Comparison of ENCODE assay signal across 28 cellular contexts in the genomic region with DNA sequence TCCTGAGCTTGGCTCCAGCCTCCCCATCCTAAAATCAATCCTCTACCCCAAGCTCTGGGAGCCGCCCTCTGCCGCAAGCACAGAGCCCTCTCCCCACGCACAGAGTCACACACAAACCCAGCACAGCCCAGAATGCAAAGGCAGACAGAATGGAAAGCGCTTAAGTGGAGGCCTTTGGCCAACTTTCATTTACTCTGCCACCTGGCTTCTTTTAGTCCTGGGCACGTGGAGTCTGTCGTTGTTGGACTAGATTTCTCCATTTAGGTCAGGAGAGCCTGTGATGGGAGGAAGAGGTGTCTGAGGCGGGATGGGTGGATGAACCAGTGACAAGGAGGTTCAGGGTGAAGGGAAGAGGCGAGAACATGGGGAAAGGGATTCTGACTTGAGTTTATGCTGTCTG.
"Had no signal": no experiment of that assay in that cellular context is flagged by ENCODE, and none has a peak within 500 bp of the region (broad histone marks: within the 10 kb centered on the region; RNA-seq: fewer than 3 reads in every experiment).

No MANE protein-coding gene starts in this region.

- H3K36me3 Mint-ChIP-seq: activated naive CD8-positive, alpha-beta T cell treated with anti-CD3 and anti-CD28 coated beads, Interleukin-2, amount 10 ng/mL, durations not matched to agents 7 days and 5 days; immature natural killer cell; naive thymus-derived CD4-positive, alpha-beta T cell; stimulated activated memory B cell treated with anti-CD40 and anti-IgM and Interleukin-4, amounts not matched to agents 10 μg/mL and 1 μg/mL and 100 μg/mL, for 72 hours; type B pancreatic cell had no signal

- H3K27ac Mint-ChIP-seq: activated B cell treated with CpG ODN at 0.5 μM for 24 hours; activated CD4-positive, alpha-beta T cell treated with anti-CD3 and anti-CD28 coated beads for 36 hours; activated naive CD4-positive, alpha-beta T cell treated with anti-CD3 and anti-CD28 coated beads for 36 hours; activated naive CD8-positive, alpha-beta T cell treated with anti-CD3 and anti-CD28 coated beads, Interleukin-2, amount 10 ng/mL, durations not matched to agents 7 days and 5 days; activated T-cell treated with anti-CD3 and anti-CD28 coated beads, Interleukin-2, amount 50 U/mL, for 24 hours; activated T-helper 17 cell treated with anti-CD3 and anti-CD28 coated beads, Interleukin-2, amount 50 U/mL, for 72 hours; immature natural killer cell; naive thymus-derived CD4-positive, alpha-beta T cell; progenitor cell of endocrine pancreas; stimulated activated memory B cell treated with anti-CD40 and anti-IgM and Interleukin-4, amounts not matched to agents 10 μg/mL and 1 μg/mL and 100 μg/mL, for 72 hours; T-helper 17 cell; type B pancreatic cell had no signal

- H3K27ac ChIP-seq: body of pancreas, left ventricle myocardium inferior, sigmoid colon, thoracic aorta, vagina had no signal

- H3K4me3 ChIP-seq: body of pancreas, left ventricle myocardium inferior, sigmoid colon, smooth muscle cell, thoracic aorta, vagina had no signal

- DNase-seq: activated B cell treated with CpG ODN at 0.5 μM for 24 hours; activated CD4-positive, alpha-beta T cell treated with anti-CD3 and anti-CD28 coated beads for 36 hours; activated CD4-positive, alpha-beta T cell treated with anti-CD3 and anti-CD28 coated beads, Interleukin-2, amount 50 U/mL, for 4 hours; activated CD8-positive, alpha-beta memory T cell treated with anti-CD3 and anti-CD28 coated beads for 24 hours; activated CD8-positive, alpha-beta memory T cell treated with anti-CD3 and anti-CD28 coated beads, Interleukin-2, amount 50 U/mL, for 4 hours; activated naive CD4-positive, alpha-beta T cell treated with anti-CD3 and anti-CD28 coated beads for 36 hours; activated naive CD8-positive, alpha-beta T cell treated with anti-CD3 and anti-CD28 coated beads, Interleukin-2, amount 10 ng/mL, durations not matched to agents 7 days and 5 days; activated T-cell treated with anti-CD3 and anti-CD28 coated beads, Interleukin-2, amount 50 U/mL, for 24 hours; effector CD4-positive, alpha-beta T cell; erythroblast; foreskin fibroblast; immature natural killer cell; left ventricle myocardium inferior; naive thymus-derived CD4-positive, alpha-beta T cell; retina; stimulated activated CD4-positive, alpha-beta T cell treated with anti-CD3 and anti-CD28 coated beads, Interleukin-15, amount 100 ng/mL, for 24 hours; T-helper 17 cell had no signal

- H3K9me3 ChIP-seq: body of pancreas, left ventricle myocardium inferior, sigmoid colon, thoracic aorta, vagina had no signal

- H3K9me3 Mint-ChIP-seq: activated B cell treated with CpG ODN at 0.5 μM for 24 hours; activated naive CD4-positive, alpha-beta T cell treated with anti-CD3 and anti-CD28 coated beads for 36 hours; activated naive CD8-positive, alpha-beta T cell treated with anti-CD3 and anti-CD28 coated beads, Interleukin-2, amount 10 ng/mL, durations not matched to agents 7 days and 5 days; activated T-cell treated with anti-CD3 and anti-CD28 coated beads, Interleukin-2, amount 50 U/mL, for 24 hours; activated T-helper 17 cell treated with anti-CD3 and anti-CD28 coated beads, Interleukin-2, amount 50 U/mL, for 72 hours; central memory CD8-positive, alpha-beta T cell; immature natural killer cell; neural crest cell; stimulated activated memory B cell treated with anti-CD40 and anti-IgM and Interleukin-4, amounts not matched to agents 10 μg/mL and 1 μg/mL and 100 μg/mL, for 72 hours; type B pancreatic cell had no signal

- H3K27me3 ChIP-seq: body of pancreas, sigmoid colon, vagina had no signal

- H3K4me3 Mint-ChIP-seq: activated B cell treated with CpG ODN at 0.5 μM for 24 hours; activated CD4-positive, alpha-beta T cell treated with anti-CD3 and anti-CD28 coated beads for 36 hours; activated naive CD4-positive, alpha-beta T cell treated with anti-CD3 and anti-CD28 coated beads for 36 hours; activated T-cell treated with anti-CD3 and anti-CD28 coated beads, Interleukin-2, amount 50 U/mL, for 24 hours; activated T-helper 17 cell treated with anti-CD3 and anti-CD28 coated beads, Interleukin-2, amount 50 U/mL, for 72 hours; central memory CD8-positive, alpha-beta T cell; immature natural killer cell; neural crest cell; stimulated activated memory B cell treated with anti-CD40 and anti-IgM and Interleukin-4, amounts not matched to agents 10 μg/mL and 1 μg/mL and 100 μg/mL, for 72 hours; T-helper 17 cell; type B pancreatic cell had no signal

- H3K4me2 ChIP-seq: smooth muscle cell had no signal

- H3K4me1 ChIP-seq: body of pancreas, sigmoid colon, vagina had no signal

- H3K4me1 Mint-ChIP-seq: immature natural killer cell had no signal

- H3K36me3 ChIP-seq: left ventricle myocardium inferior, sigmoid colon, thoracic aorta, vagina had no signal
